Comparison of ENCODE assay signal across 16 cellular contexts in genomic region chr2:195677290-195677689, GRCh38.
"Had no signal": no experiment of that assay in that cellular context is flagged by ENCODE, and none has a peak within 500 bp of the region (broad histone marks: within the 10 kb centered on the region; RNA-seq: fewer than 3 reads in every experiment).

No MANE protein-coding gene starts in this region.

- H3K27ac Mint-ChIP-seq: activated naive CD4-positive, alpha-beta T cell treated with anti-CD3 and anti-CD28 coated beads, Interleukin-2, amount 50 U/mL, for 24 hours; stimulated activated memory B cell treated with anti-CD40 and anti-IgM and Interleukin-4, amounts not matched to agents 10 μg/mL and 1 μg/mL and 100 μg/mL, for 72 hours had no signal

- H3K27ac ChIP-seq: esophagus muscularis mucosa, gastroesophageal sphincter, heart left ventricle, sigmoid colon, thoracic aorta, upper lobe of right lung had no signal

- H3K4me3 Mint-ChIP-seq: activated naive CD4-positive, alpha-beta T cell treated with anti-CD3 and anti-CD28 coated beads, Interleukin-2, amount 50 U/mL, for 24 hours; activated T-cell treated with anti-CD3 and anti-CD28 coated beads, Interleukin-2, amount 50 U/mL, for 4 hours; stimulated activated memory B cell treated with anti-CD40 and anti-IgM and Interleukin-4, amounts not matched to agents 10 μg/mL and 1 μg/mL and 100 μg/mL, for 72 hours had no signal

- H3K4me1 ChIP-seq: esophagus muscularis mucosa, gastroesophageal sphincter, heart left ventricle, sigmoid colon, upper lobe of right lung had no signal

- H3K4me3 ChIP-seq: esophagus muscularis mucosa, gastroesophageal sphincter, heart left ventricle, sigmoid colon, thoracic aorta, upper lobe of right lung had no signal

- H3K9me3 Mint-ChIP-seq: activated naive CD4-positive, alpha-beta T cell treated with anti-CD3 and anti-CD28 coated beads, Interleukin-2, amount 50 U/mL, for 24 hours; stimulated activated memory B cell treated with anti-CD40 and anti-IgM and Interleukin-4, amounts not matched to agents 10 μg/mL and 1 μg/mL and 100 μg/mL, for 72 hours had no signal

- H3K9me3 ChIP-seq: esophagus muscularis mucosa, gastroesophageal sphincter, heart left ventricle, sigmoid colon, thoracic aorta, upper lobe of right lung had no signal

- ATAC-seq: activated CD4-positive, CD25-positive, alpha-beta regulatory T cell treated with anti-CD3 and anti-CD28 coated beads, Interleukin-2, amount 50 U/mL, for 24 hours; activated T-cell treated with anti-CD3 and anti-CD28 coated beads, Interleukin-2, amount 50 U/mL, for 4 hours; gastroesophageal sphincter; heart left ventricle; stimulated activated memory B cell treated with anti-CD40 and anti-IgM and Interleukin-4, amounts not matched to agents 10 μg/mL and 1 μg/mL and 100 μg/mL, for 72 hours; upper lobe of right lung had no signal

- H3K27me3 ChIP-seq: esophagus muscularis mucosa, gastroesophageal sphincter, heart left ventricle, sigmoid colon, upper lobe of right lung had no signal

- H3K36me3 ChIP-seq: sigmoid colon, thoracic aorta had no signal

- H3K27me3 Mint-ChIP-seq: activated naive CD4-positive, alpha-beta T cell treated with anti-CD3 and anti-CD28 coated beads, Interleukin-2, amount 50 U/mL, for 24 hours; stimulated activated memory B cell treated with anti-CD40 and anti-IgM and Interleukin-4, amounts not matched to agents 10 μg/mL and 1 μg/mL and 100 μg/mL, for 72 hours had no signal

- DNase-seq: activated CD4-positive, alpha-beta T cell treated with anti-CD3 and anti-CD28 coated beads, Interleukin-2, amount 50 U/mL, for 4 hours; activated effector memory CD4-positive, alpha-beta T cell treated with anti-CD3 and anti-CD28 coated beads, Interleukin-2, amount 50 U/mL, for 16 hours; activated T-cell treated with anti-CD3 and anti-CD28 coated beads, Interleukin-2, amount 50 U/mL, for 4 hours; dermis blood vessel endothelial cell; effector memory CD4-positive, alpha-beta T cell; heart left ventricle; occipital lobe; sigmoid colon; stimulated activated CD4-positive, alpha-beta T cell treated with anti-CD3 and anti-CD28 coated beads, Interleukin-4, amount 100 ng/mL, for 4 hours; upper lobe of right lung had no signal
